Comparison of ENCODE assay signal across 8 cellular contexts in genomic region chr10:72254891-72255568, GRCh38. TPM values are rescaled to one million over a fixed set of nuclear protein-coding genes. Genes with fewer than 3 reads are reported as not detected.
DNase-seq lines count a peak whose midpoint lies in the region; ATAC-seq and TF ChIP-seq lines count a peak whose summit lies in the region.

No MANE protein-coding gene starts in this region.

- peak overlapping the region; percentile 82 for H2AFZ ChIP-seq in neural progenitor cell (replicated peaks)

- peak overlapping the region; percentile 95 for H3K27ac Mint-ChIP-seq in activated naive CD8-positive, alpha-beta T cell treated with anti-CD3 and anti-CD28 coated beads, Interleukin-2, amount 10 ng/mL, durations not matched to agents 7 days and 5 days
- peak overlapping the region; percentile 98 for H3K27ac Mint-ChIP-seq in neural progenitor cell

- peak overlapping the region; percentile 71 for H3K4me2 ChIP-seq in neural progenitor cell

- H3K4me1 ChIP-seq in neural progenitor cell, result peaks cover 54% of the 10 kb centered on the region

- no peaks in the 10 kb centered on the region for H4K20me1 ChIP-seq in neural progenitor cell (ENCODE audit: low read depth)

- no peaks in the 10 kb centered on the region for H3K27me3 ChIP-seq in neural progenitor cell

- ATAC-seq in GM18868 (IDR thresholded peaks at IDR 0.05; ENCODE audit: unreplicated experiment), result peak; percentile 39
- peak; percentile 85 for ATAC-seq in activated naive CD8-positive, alpha-beta T cell treated with anti-CD3 and anti-CD28 coated beads, Interleukin-2, amount 10 ng/mL, durations not matched to agents 7 days and 5 days (ENCODE audit: low read depth)
- ATAC-seq in HG02763 (IDR thresholded peaks at IDR 0.05; ENCODE audit: unreplicated experiment), result no peak

- TF ChIP-seq CTCF in neural progenitor cell (IDR thresholded peaks at IDR 0.05), result no peak

- H3K9me3 ChIP-seq in neural progenitor cell (ENCODE audit: low read depth), result no peaks in the 10 kb centered on the region

- H3K79me2 ChIP-seq in neural progenitor cell (ENCODE audit: low read depth), result no peaks in the 10 kb centered on the region

- H3K36me3 Mint-ChIP-seq in activated naive CD8-positive, alpha-beta T cell treated with anti-CD3 and anti-CD28 coated beads, Interleukin-2, amount 10 ng/mL, durations not matched to agents 7 days and 5 days, result no peaks in the 10 kb centered on the region
- no peaks in the 10 kb centered on the region for H3K36me3 Mint-ChIP-seq in neural progenitor cell

- no peaks in the 10 kb centered on the region for H3K36me3 ChIP-seq in neural progenitor cell

- peak overlapping the region; percentile 87 for H3K27ac ChIP-seq in neural progenitor cell

- no peaks in the 10 kb centered on the region for H3K27me3 Mint-ChIP-seq in activated naive CD8-positive, alpha-beta T cell treated with anti-CD3 and anti-CD28 coated beads, Interleukin-2, amount 10 ng/mL, durations not matched to agents 7 days and 5 days
- peaks cover 4% of the 10 kb centered on the region for H3K27me3 Mint-ChIP-seq in neural progenitor cell (ENCODE audit: insufficient read depth, low read depth)

- H3K4me3 Mint-ChIP-seq in activated naive CD8-positive, alpha-beta T cell treated with anti-CD3 and anti-CD28 coated beads, Interleukin-2, amount 10 ng/mL, durations not matched to agents 7 days and 5 days, result peak overlapping the region; percentile 87
- H3K4me3 Mint-ChIP-seq in neural progenitor cell, result peak overlapping the region; percentile 74

- H3K4me3 ChIP-seq in neural progenitor cell, result no peak overlapping the region

- H3K4me1 Mint-ChIP-seq in activated naive CD8-positive, alpha-beta T cell treated with anti-CD3 and anti-CD28 coated beads, Interleukin-2, amount 10 ng/mL, durations not matched to agents 7 days and 5 days, result peaks cover 69% of the 10 kb centered on the region
- peaks cover 63% of the 10 kb centered on the region for H3K4me1 Mint-ChIP-seq in neural progenitor cell

- peak; percentile 53 for DNase-seq in A172 (ENCODE audit: low spot score)
- peak; percentile 62 for DNase-seq in NCI-H510A treated with DMSO at 0.1 percent for 48 hours (lab: John Stamatoyannopoulos, UW)
- DNase-seq in activated naive CD8-positive, alpha-beta T cell treated with anti-CD3 and anti-CD28 coated beads, Interleukin-2, amount 10 ng/mL, durations not matched to agents 7 days and 5 days, result peak; percentile 70
- DNase-seq in glomerular visceral epithelial cell (ENCODE audit: extremely low spot score), result peak; percentile 24
- peak; percentile 80 for DNase-seq in neural progenitor cell (ENCODE audit: low spot score)
- no peak for DNase-seq in SIG-M5 treated with dmso at 0.1 percent for 504 hours (lab: John Stamatoyannopoulos, UW; ENCODE audit: unreplicated experiment)

- no peaks in the 10 kb centered on the region for H3K9me3 Mint-ChIP-seq in activated naive CD8-positive, alpha-beta T cell treated with anti-CD3 and anti-CD28 coated beads, Interleukin-2, amount 10 ng/mL, durations not matched to agents 7 days and 5 days
- no peaks in the 10 kb centered on the region for H3K9me3 Mint-ChIP-seq in neural progenitor cell

- no peak overlapping the region for H3K9ac ChIP-seq in neural progenitor cell

- POLR2A ChIA-PET in activated naive CD8-positive, alpha-beta T cell treated with anti-CD3 and anti-CD28 coated beads, Interleukin-2, amount 10 ng/mL, durations not matched to agents 7 days and 5 days (lab: Charles Lee), result interaction anchor here (0.6 to 13.6 kb wide), 17 partner anchors 10 to 168 kb away, joined by 3 to 256 read pairs (median 5); partner anchors contain the start of genes ANAPC16, DDIT4 and SPOCK2

- peaks cover 51% of the 10 kb centered on the region for H3F3A ChIP-seq in neural progenitor cell (ENCODE audit: low read depth)

RNA-seq across cellular contexts. Expression of gene DDIT4, which starts 18.7 kb away (rescaled TPM):
- total RNA-seq in A172 (2014; rRNA removed; shearing (Covaris generic)), result 7.8 and 14.6 TPM in 2 replicates
- 100 to 1,000 TPM; 150 to 159 TPM for total RNA-seq in activated naive CD8-positive, alpha-beta T cell treated with anti-CD3 and anti-CD28 coated beads, Interleukin-2, amount 10 ng/mL, durations not matched to agents 7 days and 5 days
- total RNA-seq in neural progenitor cell (ENCODE audit: low replicate concordance), result 257 and 436 TPM in 2 replicates

RNA-seq across cellular contexts. Expression of gene ASCC1, which starts 39.0 kb away (rescaled TPM):
- 30.0 and 39.5 TPM in 2 replicates for total RNA-seq in A172 (2014; rRNA removed; shearing (Covaris generic))
- 10 to 100 TPM; 28.5 to 34.4 TPM for total RNA-seq in activated naive CD8-positive, alpha-beta T cell treated with anti-CD3 and anti-CD28 coated beads, Interleukin-2, amount 10 ng/mL, durations not matched to agents 7 days and 5 days
- 41.8 and 49.5 TPM in 2 replicates for total RNA-seq in neural progenitor cell (ENCODE audit: low replicate concordance)

RNA-seq across cellular contexts. Expression of gene ANAPC16, which starts 39.2 kb away (rescaled TPM):
- total RNA-seq in A172 (2014; rRNA removed; shearing (Covaris generic)), result 69.5 and 78.1 TPM in 2 replicates
- total RNA-seq in activated naive CD8-positive, alpha-beta T cell treated with anti-CD3 and anti-CD28 coated beads, Interleukin-2, amount 10 ng/mL, durations not matched to agents 7 days and 5 days, result 10 to 100 TPM; 89.2 to 89.8 TPM
- total RNA-seq in neural progenitor cell (ENCODE audit: low replicate concordance), result 130 and 217 TPM in 2 replicates
